25 cellular contexts compared by ENCODE assay signal in the genomic region with DNA sequence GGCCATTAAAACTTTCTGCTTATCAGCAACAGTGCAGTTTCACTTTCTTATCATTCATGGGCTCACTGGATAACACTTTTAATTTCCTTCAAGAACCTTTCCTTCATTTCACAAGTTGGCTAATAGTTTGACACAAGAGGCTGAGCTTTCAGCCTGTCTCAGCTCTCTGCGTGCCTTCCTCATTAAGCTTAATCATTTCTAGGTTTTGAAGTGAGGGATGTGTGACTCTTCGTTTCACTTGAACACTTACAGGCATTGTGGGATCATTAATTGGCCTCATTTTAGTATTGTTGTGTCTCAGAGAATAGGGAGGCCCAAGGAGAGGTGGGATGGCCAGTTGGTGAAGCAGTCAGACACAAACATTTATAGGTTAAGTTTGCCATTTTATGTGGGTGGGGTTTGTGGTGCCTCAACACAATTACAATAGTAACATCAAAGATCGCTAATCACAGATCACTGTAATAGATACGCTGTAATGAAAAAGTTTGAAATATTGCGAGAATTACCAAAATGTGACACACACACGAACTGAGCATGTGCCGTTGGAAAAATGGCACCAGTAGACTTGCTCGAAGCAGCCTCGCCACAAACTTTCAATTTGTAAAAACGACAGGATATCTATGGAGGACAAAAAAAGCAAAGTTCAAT.
DNase-seq lines count a peak whose midpoint lies in the region; ATAC-seq and TF ChIP-seq lines count a peak whose summit lies in the region.
"Had no signal": no experiment of that assay in that cellular context is flagged by ENCODE, and none has a peak within 500 bp of the region (broad histone marks: within the 10 kb centered on the region; RNA-seq: fewer than 3 reads in every experiment).

No MANE protein-coding gene starts in this region.

- no peaks in the 10 kb centered on the region for H3K9me3 ChIP-seq in HEK293 (ENCODE audit: control insufficient read depth, insufficient read depth, low read depth, low read length)
- no peaks in the 10 kb centered on the region for H3K9me3 ChIP-seq in upper lobe of left lung
- H3K9me3 ChIP-seq: body of pancreas, HAP-1, testis had no signal

- TF ChIP-seq POLR2A in upper lobe of left lung (IDR thresholded peaks at IDR 0.05) = no peak

- H3K4me3 ChIP-seq in HEK293 (ENCODE audit: low read depth, low read length) (no peak overlapping the region), upper lobe of left lung (no peak overlapping the region)
- H3K4me3 ChIP-seq: body of pancreas, HAP-1, hepatocyte, skin epidermis, testis had no signal

- H3K4me1 ChIP-seq in HEK293 (ENCODE audit: control insufficient read depth, insufficient read depth, low read length) (no peaks in the 10 kb centered on the region), upper lobe of left lung (peaks cover 12 to 33% (median 20%) of the 10 kb centered on the region in 4 donors)
- H3K4me1 ChIP-seq: HAP-1 had no signal

- CTCF ChIA-PET in activated CD8-positive, alpha-beta memory T cell treated with anti-CD3 and anti-CD28 coated beads, Interleukin-2, amount 10 ng/mL, durations not matched to agents 7 days and 5 days (lab: Charles Lee) = interaction anchor here (0.9 to 1.4 kb wide), 2 partner anchors 34 to 149 kb away, joined by 3 read pairs; no protein-coding TSS in a partner anchor
- CTCF ChIA-PET in HEK293 (lab: Yijun Ruan, JAX) = interaction anchor here (0.9 to 1.4 kb wide), 2 partner anchors 28 to 61 kb away, joined by 3 to 4 read pairs; no protein-coding TSS in a partner anchor

- H3K4me3 Mint-ChIP-seq in activated CD8-positive, alpha-beta memory T cell treated with anti-CD3 and anti-CD28 coated beads, Interleukin-2, amount 10 ng/mL, durations not matched to agents 7 days and 5 days = no peak overlapping the region
- peak overlapping the region; percentile 14 for H3K4me3 Mint-ChIP-seq in activated T-helper 17 cell treated with anti-CD3 and anti-CD28 coated beads, Interleukin-2, amount 50 U/mL, for 72 hours
- H3K4me3 Mint-ChIP-seq in stimulated activated effector memory CD8-positive, alpha-beta T cell treated with anti-CD3 and anti-CD28 coated beads, Interleukin-12 subunit alpha, Interleukin-12 subunit beta, amount 100 ng/mL, for 72 hours = no peak overlapping the region
- H3K4me3 Mint-ChIP-seq: activated naive CD8-positive, alpha-beta T cell; CD14-positive monocyte; nephron had no signal

- no peak for DNase-seq in activated CD8-positive, alpha-beta memory T cell treated with anti-CD3 and anti-CD28 coated beads, Interleukin-2, amount 10 ng/mL, durations not matched to agents 7 days and 5 days
- DNase-seq in activated CD8-positive, alpha-beta memory T cell treated with anti-CD3 and anti-CD28 coated beads for 24 hours = no peak
- no peak for DNase-seq in stimulated activated effector memory CD8-positive, alpha-beta T cell treated with anti-CD3 and anti-CD28 coated beads, Interleukin-12 subunit alpha, Interleukin-12 subunit beta, amount 100 ng/mL, for 72 hours (ENCODE audit: low spot score in 2 of 2)
- DNase-seq in upper lobe of left lung (no peak), cortex of kidney (lab: John Stamatoyannopoulos, UW) (no peak), NCI-H526 (lab: John Stamatoyannopoulos, UW) (no peak)
- DNase-seq: activated CD4-positive, alpha-beta T cell treated with anti-CD3 and anti-CD28 coated beads for 4 hours; body of pancreas; DMS153; islet precursor cell; NCI-H1105 treated with DMSO at 0.1 percent for 48 hours; NCI-H2107; NCI-H524 treated with DMSO at 0.1 percent for 48 hours; posterior cingulate gyrus; SIG-M5; stimulated activated CD4-positive, alpha-beta T cell treated with anti-CD3 and anti-CD28 coated beads, Interleukin-4, amount 100 ng/mL, for 24 hours; testis had no signal

- H3K27ac Mint-ChIP-seq in activated CD8-positive, alpha-beta memory T cell treated with anti-CD3 and anti-CD28 coated beads, Interleukin-2, amount 10 ng/mL, durations not matched to agents 7 days and 5 days = no peak overlapping the region
- H3K27ac Mint-ChIP-seq in activated T-helper 17 cell treated with anti-CD3 and anti-CD28 coated beads, Interleukin-2, amount 50 U/mL, for 72 hours = peak overlapping the region; percentile 51
- H3K27ac Mint-ChIP-seq in stimulated activated effector memory CD8-positive, alpha-beta T cell treated with anti-CD3 and anti-CD28 coated beads, Interleukin-12 subunit alpha, Interleukin-12 subunit beta, amount 100 ng/mL, for 72 hours = peak overlapping the region; percentile 67
- H3K27ac Mint-ChIP-seq: activated naive CD8-positive, alpha-beta T cell had no signal

- H3K36me3 ChIP-seq in HEK293 (ENCODE audit: control insufficient read depth in 2 of 2, insufficient read depth in 1 of 2, low read length in 2 of 2) (peaks cover 15 to 74% of the 10 kb centered on the region in 2 experiments), upper lobe of left lung (peaks cover 2 to 32% (median 18%) of the 10 kb centered on the region in 4 donors)

- H3K27me3 Mint-ChIP-seq in activated CD8-positive, alpha-beta memory T cell treated with anti-CD3 and anti-CD28 coated beads, Interleukin-2, amount 10 ng/mL, durations not matched to agents 7 days and 5 days = no peaks in the 10 kb centered on the region
- no peaks in the 10 kb centered on the region for H3K27me3 Mint-ChIP-seq in activated T-helper 17 cell treated with anti-CD3 and anti-CD28 coated beads, Interleukin-2, amount 50 U/mL, for 72 hours
- H3K27me3 Mint-ChIP-seq: activated naive CD8-positive, alpha-beta T cell had no signal

- no peak for TF ChIP-seq CTCF in HEK293 (tag by site-specific recombination; IDR thresholded peaks at IDR 0.05)
- no peak for TF ChIP-seq CTCF in upper lobe of left lung (IDR thresholded peaks at IDR 0.05)

- POLR2A ChIA-PET in HEK293 (lab: Yijun Ruan, JAX) = no interaction called here

- no peaks in the 10 kb centered on the region for H3K27me3 ChIP-seq in upper lobe of left lung
- H3K27me3 ChIP-seq: body of pancreas, hepatocyte, testis had no signal

- peaks cover 44% of the 10 kb centered on the region for H3K36me3 Mint-ChIP-seq in activated CD8-positive, alpha-beta memory T cell treated with anti-CD3 and anti-CD28 coated beads, Interleukin-2, amount 10 ng/mL, durations not matched to agents 7 days and 5 days
- H3K36me3 Mint-ChIP-seq in activated T-helper 17 cell treated with anti-CD3 and anti-CD28 coated beads, Interleukin-2, amount 50 U/mL, for 72 hours (ENCODE audit: low read depth) = peaks cover 85% of the 10 kb centered on the region
- peaks cover 31% of the 10 kb centered on the region for H3K36me3 Mint-ChIP-seq in stimulated activated effector memory CD8-positive, alpha-beta T cell treated with anti-CD3 and anti-CD28 coated beads, Interleukin-12 subunit alpha, Interleukin-12 subunit beta, amount 100 ng/mL, for 72 hours

- H3K9me3 Mint-ChIP-seq in activated CD8-positive, alpha-beta memory T cell treated with anti-CD3 and anti-CD28 coated beads, Interleukin-2, amount 10 ng/mL, durations not matched to agents 7 days and 5 days (ENCODE audit: low read depth) = no peaks in the 10 kb centered on the region
- H3K9me3 Mint-ChIP-seq in activated T-helper 17 cell treated with anti-CD3 and anti-CD28 coated beads, Interleukin-2, amount 50 U/mL, for 72 hours = no peaks in the 10 kb centered on the region
- no peaks in the 10 kb centered on the region for H3K9me3 Mint-ChIP-seq in stimulated activated effector memory CD8-positive, alpha-beta T cell treated with anti-CD3 and anti-CD28 coated beads, Interleukin-12 subunit alpha, Interleukin-12 subunit beta, amount 100 ng/mL, for 72 hours
- H3K9me3 Mint-ChIP-seq: CD14-positive monocyte, nephron had no signal

- peaks cover 37% of the 10 kb centered on the region for H3K4me1 Mint-ChIP-seq in activated CD8-positive, alpha-beta memory T cell treated with anti-CD3 and anti-CD28 coated beads, Interleukin-2, amount 10 ng/mL, durations not matched to agents 7 days and 5 days
- H3K4me1 Mint-ChIP-seq in activated T-helper 17 cell treated with anti-CD3 and anti-CD28 coated beads, Interleukin-2, amount 50 U/mL, for 72 hours = peaks cover 32% of the 10 kb centered on the region
- H3K4me1 Mint-ChIP-seq in stimulated activated effector memory CD8-positive, alpha-beta T cell treated with anti-CD3 and anti-CD28 coated beads, Interleukin-12 subunit alpha, Interleukin-12 subunit beta, amount 100 ng/mL, for 72 hours = peaks cover 40% of the 10 kb centered on the region
- H3K4me1 Mint-ChIP-seq: CD14-positive monocyte had no signal

- peak; percentile 51 for ATAC-seq in activated CD8-positive, alpha-beta memory T cell treated with anti-CD3 and anti-CD28 coated beads, Interleukin-2, amount 10 ng/mL, durations not matched to agents 7 days and 5 days
- ATAC-seq in activated T-helper 17 cell treated with anti-CD3 and anti-CD28 coated beads, Interleukin-2, amount 50 U/mL, for 72 hours (replicated peaks) = peak; percentile 63
- peak; percentile 91 for ATAC-seq in stimulated activated effector memory CD8-positive, alpha-beta T cell treated with anti-CD3 and anti-CD28 coated beads, Interleukin-12 subunit alpha, Interleukin-12 subunit beta, amount 100 ng/mL, for 72 hours
- ATAC-seq in upper lobe of left lung (ENCODE audit: low FRiP score in 2 of 2) = no peak
- ATAC-seq: body of pancreas had no signal

- 86 to 88% methylated on average over 10 of the region's 10 CpGs for WGBS in upper lobe of left lung, 2 donors

- TF ChIP-seq EP300 in upper lobe of left lung (IDR thresholded peaks at IDR 0.05) = no peak

- H3K27ac ChIP-seq in HEK293 (ENCODE audit: extremely low read depth, low read depth, low read length) (no peak overlapping the region), upper lobe of left lung (peak overlapping the region in 2 of 4 donors; percentile 77 to 80)
- H3K27ac ChIP-seq: hepatocyte, skin epidermis, testis had no signal

Comparison
In these comparisons a context has a peak if more than half of its experiments do, and no peak if none do; other contexts are left out.
1. ATAC-seq: peak in activated CD8-positive, alpha-beta memory T cell treated with anti-CD3 and anti-CD28 coated beads, Interleukin-2, amount 10 ng/mL, durations not matched to agents 7 days and 5 days (single experiment), activated T-helper 17 cell treated with anti-CD3 and anti-CD28 coated beads, Interleukin-2, amount 50 U/mL, for 72 hours (single experiment) and stimulated activated effector memory CD8-positive, alpha-beta T cell treated with anti-CD3 and anti-CD28 coated beads, Interleukin-12 subunit alpha, Interleukin-12 subunit beta, amount 100 ng/mL, for 72 hours (single experiment); none in upper lobe of left lung (0 of 2).